23 cellular contexts compared by ENCODE assay signal in genomic region chr10:127738512-127739424, GRCh38. TPM values are rescaled to one million over a fixed set of nuclear protein-coding genes. Genes with fewer than 3 reads are reported as not detected.
A peak's percentile ranks its signal among the peaks of the same experiment; 100 is the strongest.
DNase-seq lines count a peak whose midpoint lies in the region; ATAC-seq and TF ChIP-seq lines count a peak whose summit lies in the region.
"Had no signal": no experiment of that assay in that cellular context is flagged by ENCODE, and none has a peak within 500 bp of the region (broad histone marks: within the 10 kb centered on the region; RNA-seq: fewer than 3 reads in every experiment).

No MANE protein-coding gene starts in this region.

- H3K27me3 Mint-ChIP-seq in progenitor cell of endocrine pancreas: peaks cover 67% of the 10 kb centered on the region
- H3K27me3 Mint-ChIP-seq in activated naive CD8-positive, alpha-beta T cell treated with anti-CD3 and anti-CD28 coated beads for 36 hours: peaks cover 43% of the 10 kb centered on the region

- no peak overlapping the region for H3K27ac Mint-ChIP-seq in progenitor cell of endocrine pancreas
- no peak overlapping the region for H3K27ac Mint-ChIP-seq in activated naive CD8-positive, alpha-beta T cell treated with anti-CD3 and anti-CD28 coated beads for 36 hours
- H3K27ac Mint-ChIP-seq: activated CD4-positive, alpha-beta T cell treated with anti-CD3 and anti-CD28 coated beads, Interleukin-2, amount 10 ng/mL, durations not matched to agents 24 days and 14 days; activated naive CD8-positive, alpha-beta T cell; CD8-positive, alpha-beta T cell; IgD-negative memory B cell had no signal

- H3K36me3 Mint-ChIP-seq in progenitor cell of endocrine pancreas (ENCODE audit: insufficient read depth): no peaks in the 10 kb centered on the region
- H3K36me3 Mint-ChIP-seq in activated naive CD8-positive, alpha-beta T cell treated with anti-CD3 and anti-CD28 coated beads for 36 hours: no peaks in the 10 kb centered on the region
- H3K36me3 Mint-ChIP-seq: activated naive CD8-positive, alpha-beta T cell; CD8-positive, alpha-beta T cell; IgD-negative memory B cell; natural killer cell had no signal

- peaks cover 57% of the 10 kb centered on the region for H3K27me3 ChIP-seq in foreskin keratinocyte
- no peaks in the 10 kb centered on the region for H3K27me3 ChIP-seq in MG63

- no peak overlapping the region for H3K4me3 ChIP-seq in MG63
- H3K4me3 ChIP-seq: lung, right atrium auricular region, upper lobe of right lung had no signal

- no peak overlapping the region for H3K27ac ChIP-seq in foreskin keratinocyte
- H3K27ac ChIP-seq: 22Rv1, right atrium auricular region, upper lobe of right lung had no signal

- TF ChIP-seq CTCF in foreskin keratinocyte (conservative IDR thresholded peaks at IDR 0.05) (no peak), progenitor cell of endocrine pancreas (IDR thresholded peaks at IDR 0.05; ENCODE audit: unreplicated experiment) (no peak)

- peak; percentile 58 for ATAC-seq in foreskin keratinocyte
- ATAC-seq: CD8-positive, alpha-beta T cell; Right ventricle myocardium inferior had no signal

- peak; percentile 79 for DNase-seq in DMS 273 (lab: John Stamatoyannopoulos, UW; ENCODE audit: unreplicated experiment)
- DNase-seq in DMS 273 treated with DMSO at 0.1 percent for 48 hours (lab: John Stamatoyannopoulos, UW): no peak
- peak; percentile 29 for DNase-seq in NCI-H510A (lab: John Stamatoyannopoulos, UW)
- DNase-seq in foreskin keratinocyte: no peak
- no peak for DNase-seq in progenitor cell of endocrine pancreas (ENCODE audit: low spot score, unreplicated experiment)
- no peak for DNase-seq in activated naive CD8-positive, alpha-beta T cell treated with anti-CD3 and anti-CD28 coated beads for 36 hours
- no peak for DNase-seq in OCI-M2 (lab: John Stamatoyannopoulos, UW; ENCODE audit: unreplicated experiment)
- no peak for DNase-seq in MG63
- DNase-seq: activated CD4-positive, alpha-beta T cell treated with anti-CD3 and anti-CD28 coated beads, Interleukin-2, amount 10 ng/mL, durations not matched to agents 24 days and 14 days; CD8-positive, alpha-beta T cell; GDM1; natural killer cell; NCI-H1436 treated with DMSO at 0.1 percent for 48 hours; NCI-H69; stimulated activated CD4-positive, alpha-beta T cell treated with anti-CD3 and anti-CD28 coated beads, Interleukin-4, amount 100 ng/mL, for 1 hour; T1000; upper lobe of right lung had no signal

- no peaks in the 10 kb centered on the region for H3K36me3 ChIP-seq in MG63
- H3K36me3 ChIP-seq: right atrium auricular region, upper lobe of right lung had no signal

- H3K9me3 Mint-ChIP-seq in progenitor cell of endocrine pancreas (ENCODE audit: low read depth): no peaks in the 10 kb centered on the region
- peaks cover 4% of the 10 kb centered on the region for H3K9me3 Mint-ChIP-seq in activated naive CD8-positive, alpha-beta T cell treated with anti-CD3 and anti-CD28 coated beads for 36 hours
- H3K9me3 Mint-ChIP-seq: activated CD4-positive, alpha-beta T cell treated with anti-CD3 and anti-CD28 coated beads, Interleukin-2, amount 10 ng/mL, durations not matched to agents 24 days and 14 days; CD8-positive, alpha-beta T cell had no signal

- peaks cover 2% of the 10 kb centered on the region for H3K4me1 Mint-ChIP-seq in progenitor cell of endocrine pancreas (ENCODE audit: low read depth)
- H3K4me1 Mint-ChIP-seq in activated naive CD8-positive, alpha-beta T cell treated with anti-CD3 and anti-CD28 coated beads for 36 hours: no peaks in the 10 kb centered on the region
- H3K4me1 Mint-ChIP-seq: activated CD4-positive, alpha-beta T cell treated with anti-CD3 and anti-CD28 coated beads, Interleukin-2, amount 10 ng/mL, durations not matched to agents 24 days and 14 days; IgD-negative memory B cell; natural killer cell had no signal

- H3K9me3 ChIP-seq in MG63: no peaks in the 10 kb centered on the region
- H3K9me3 ChIP-seq: right atrium auricular region, upper lobe of right lung had no signal

- H3K4me3 Mint-ChIP-seq in progenitor cell of endocrine pancreas (ENCODE audit: low read depth): peak overlapping the region; percentile 49
- H3K4me3 Mint-ChIP-seq in activated naive CD8-positive, alpha-beta T cell treated with anti-CD3 and anti-CD28 coated beads for 36 hours: no peak overlapping the region
- H3K4me3 Mint-ChIP-seq: activated CD4-positive, alpha-beta T cell treated with anti-CD3 and anti-CD28 coated beads, Interleukin-2, amount 10 ng/mL, durations not matched to agents 24 days and 14 days; activated naive CD8-positive, alpha-beta T cell; CD8-positive, alpha-beta T cell; IgD-negative memory B cell; natural killer cell had no signal

- no peaks in the 10 kb centered on the region for H3K4me1 ChIP-seq in foreskin keratinocyte
- H3K4me1 ChIP-seq: upper lobe of right lung had no signal

RNA-seq across cellular contexts. Expression of gene FOXI2, which starts 1.8 kb away (rescaled TPM):
- total RNA-seq in foreskin keratinocyte (not detected in 2 replicates), progenitor cell of endocrine pancreas (1.7 and 4.7 TPM in 2 replicates)
- polyA plus RNA-seq in foreskin keratinocyte: not detected in 2 replicates
- total RNA-seq in activated naive CD8-positive, alpha-beta T cell treated with anti-CD3 and anti-CD28 coated beads for 36 hours: not detected
- total RNA-seq in MG63 (2014; rRNA removed; shearing (Covaris generic); ENCODE audit: low replicate concordance): not detected in 2 replicates
- total RNA-seq: activated CD4-positive, alpha-beta T cell treated with anti-CD3 and anti-CD28 coated beads, Interleukin-2, amount 10 ng/mL, durations not matched to agents 24 days and 14 days; CD8-positive, alpha-beta T cell; natural killer cell; right atrium auricular region; Right ventricle myocardium inferior; upper lobe of right lung had no signal
- polyA plus RNA-seq: IgD-negative memory B cell had no signal

Comparison
In these comparisons a context has a peak if more than half of its experiments do, and no peak if none do; other contexts are left out.
1. DNase-seq: peak in DMS 273 (single experiment) and NCI-H510A (single experiment); none in DMS 273 treated with DMSO at 0.1 percent for 48 hours (single experiment), foreskin keratinocyte (0 of 2), progenitor cell of endocrine pancreas (single experiment), activated naive CD8-positive, alpha-beta T cell treated with anti-CD3 and anti-CD28 coated beads for 36 hours (single experiment), OCI-M2 (single experiment) and MG63 (single experiment).